22 cellular contexts compared by ENCODE assay signal in the genomic region with DNA sequence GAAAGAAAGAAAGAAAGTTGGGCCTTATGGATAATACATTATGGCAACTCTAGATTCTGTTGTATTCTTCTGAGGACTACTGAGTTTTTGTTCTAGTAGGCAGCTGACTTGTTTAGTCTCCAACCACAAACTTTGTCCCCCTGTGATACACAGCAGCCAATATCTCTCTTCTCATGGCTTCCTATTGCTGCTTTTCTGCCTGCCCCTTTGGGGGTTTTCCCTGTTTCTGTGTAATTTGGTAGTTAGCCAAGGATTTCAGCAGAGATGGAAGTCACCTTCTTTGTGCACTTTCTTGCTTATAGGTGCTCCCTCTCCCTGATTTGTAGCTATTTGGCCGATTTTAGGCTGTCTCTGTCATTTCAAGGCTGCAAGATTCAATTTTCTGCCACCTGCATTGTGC.
DNase-seq lines count a peak whose midpoint lies in the region; ATAC-seq and TF ChIP-seq lines count a peak whose summit lies in the region.
"Had no signal": no experiment of that assay in that cellular context is flagged by ENCODE, and none has a peak within 500 bp of the region (broad histone marks: within the 10 kb centered on the region; RNA-seq: fewer than 3 reads in every experiment).

No MANE protein-coding gene starts in this region.

- H3K9me3 Mint-ChIP-seq in CD8-positive, alpha-beta T cell: peaks cover 9% of the 10 kb centered on the region

- intact Hi-C loops in CD8-positive, alpha-beta T cell (cut with DNase I, micrococcal nuclease): no loop called here
- intact Hi-C loops in left colon (cut with DNase I, micrococcal nuclease): no loop called here
- intact Hi-C loops in prostate gland (cut with DNase I): no loop called here

- H3K9ac ChIP-seq in mesendoderm (ENCODE audit: low read length): no peak overlapping the region

- no peak overlapping the region for H2BK15ac ChIP-seq in mesendoderm (replicated peaks; ENCODE audit: low read depth)

- no peaks in the 10 kb centered on the region for H3K27me3 Mint-ChIP-seq in CD8-positive, alpha-beta T cell (ENCODE audit: low read depth)

- no peak for TF ChIP-seq POLR2A in prostate gland (IDR thresholded peaks at IDR 0.05)

- no peak overlapping the region for H3K4me3 ChIP-seq in CD8-positive, alpha-beta T cell (ENCODE audit: low read depth, low read length)
- H3K4me3 ChIP-seq in epithelial cell of esophagus (ENCODE audit: low read length): no peak overlapping the region
- no peak overlapping the region for H3K4me3 ChIP-seq in mesendoderm (ENCODE audit: low read length)
- H3K4me3 ChIP-seq in prostate gland: no peak overlapping the region
- H3K4me3 ChIP-seq: GM12878, HAP-1, SK-N-MC had no signal

- no CpG with 5 or more reads among the region's 1 CpG for WGBS in mesendoderm (ENCODE audit: extremely low coverage, insufficient coverage, low lambda C conversion rate)
- WGBS in prostate gland: 39% methylated on average over 1 of the region's 1 CpG

- no peak overlapping the region for H4K8ac ChIP-seq in mesendoderm (ENCODE audit: low read depth, low read length)

- no peak overlapping the region for H3K27ac ChIP-seq in CD8-positive, alpha-beta T cell (ENCODE audit: low read depth, low read length)
- H3K27ac ChIP-seq in mesendoderm (ENCODE audit: low read depth, low read length) (no peak overlapping the region), prostate gland (no peak overlapping the region)
- H3K27ac ChIP-seq: HL-60, RWPE1, SK-N-MC had no signal

- no peak overlapping the region for H4K5ac ChIP-seq in mesendoderm (ENCODE audit: low read length)

- H3K36me3 Mint-ChIP-seq in CD8-positive, alpha-beta T cell: no peaks in the 10 kb centered on the region

- peak; percentile 20 for ATAC-seq in CD8-positive, alpha-beta T cell
- no peak for ATAC-seq in left colon
- ATAC-seq: GM12878 had no signal

- no peaks in the 10 kb centered on the region for H3K36me3 ChIP-seq in CD8-positive, alpha-beta T cell (ENCODE audit: insufficient read depth, low read length)
- no peaks in the 10 kb centered on the region for H3K36me3 ChIP-seq in mesendoderm (ENCODE audit: control insufficient read depth, insufficient read depth, low read length)
- no peaks in the 10 kb centered on the region for H3K36me3 ChIP-seq in prostate gland
- H3K36me3 ChIP-seq: HAP-1 had no signal

- no peak overlapping the region for H3K4me2 ChIP-seq in mesendoderm (ENCODE audit: low read length)

- no peak overlapping the region for H2BK5ac ChIP-seq in mesendoderm (ENCODE audit: low read length)

- DNase-seq in CD8-positive, alpha-beta T cell: no peak
- DNase-seq in M059J (ENCODE audit: low read depth) (peak; percentile 8), epithelial cell of esophagus (ENCODE audit: low read depth) (peak; percentile 15), mesendoderm (no peak), left colon (no peak), prostate gland (ENCODE audit: low spot score) (no peak), NCI-H526 (lab: John Stamatoyannopoulos, UW) (no peak)
- DNase-seq: DMS79 treated with DMSO at 0.1 percent for 48 hours, KBM-7, NCI-H1092 treated with DMSO at 0.1 percent for 48 hours, NCI-H1436 treated with DMSO at 0.1 percent for 48 hours, NCI-H1930, NCI-H2227 treated with DMSO at 0.1 percent for 48 hours, NCI-H510A, NCI-H748 treated with DMSO at 0.1 percent for 48 hours, SHP77 treated with DMSO at 0.1 percent for 48 hours had no signal

- H3K79me1 ChIP-seq in mesendoderm (ENCODE audit: low read length): no peaks in the 10 kb centered on the region

- H3K79me2 ChIP-seq in mesendoderm (ENCODE audit: control insufficient read depth, insufficient read depth, low read length): no peaks in the 10 kb centered on the region

- peaks cover 22% of the 10 kb centered on the region for H3K4me1 Mint-ChIP-seq in CD8-positive, alpha-beta T cell (ENCODE audit: low read depth)

- H2BK120ac ChIP-seq in mesendoderm (ENCODE audit: low read depth, low read length): no peak overlapping the region

- no peaks in the 10 kb centered on the region for H3K27me3 ChIP-seq in CD8-positive, alpha-beta T cell (ENCODE audit: insufficient read depth, low read length)
- no peaks in the 10 kb centered on the region for H3K27me3 ChIP-seq in mesendoderm (ENCODE audit: insufficient read depth, low read length, poor library complexity)
- no peaks in the 10 kb centered on the region for H3K27me3 ChIP-seq in prostate gland (replicated peaks; ENCODE audit: insufficient read depth)

- H3K18ac ChIP-seq in mesendoderm (ENCODE audit: low read length): no peak overlapping the region

- H3K23ac ChIP-seq in mesendoderm (ENCODE audit: low read length): no peak overlapping the region

- CTCF ChIA-PET in CD8-positive, alpha-beta T cell (lab: Charles Lee): no interaction called here

- no peak overlapping the region for H3K27ac Mint-ChIP-seq in CD8-positive, alpha-beta T cell
- H3K27ac Mint-ChIP-seq: B cell had no signal

- no peak overlapping the region for H2AK5ac ChIP-seq in mesendoderm (ENCODE audit: low read length)

- no peak overlapping the region for H3K4ac ChIP-seq in mesendoderm (ENCODE audit: low read depth, low read length)

- peak overlapping the region; percentile 37 for H3K56ac ChIP-seq in mesendoderm (ENCODE audit: low read length)

- no peak overlapping the region for H3K4me3 Mint-ChIP-seq in CD8-positive, alpha-beta T cell
- H3K4me3 Mint-ChIP-seq: B cell had no signal

- no peak for TF ChIP-seq CTCF in CD8-positive, alpha-beta T cell (IDR thresholded peaks at IDR 0.05)
- TF ChIP-seq CTCF in epithelial cell of esophagus (IDR thresholded peaks at IDR 0.05; ENCODE audit: insufficient read depth, low read depth, low read length, missing control alignments) (no peak), prostate gland (IDR thresholded peaks at IDR 0.05) (no peak)

- POLR2A ChIA-PET in CD8-positive, alpha-beta T cell (lab: Charles Lee): no interaction called here

- no peaks in the 10 kb centered on the region for H3K9me3 ChIP-seq in CD8-positive, alpha-beta T cell (ENCODE audit: low read length)
- H3K9me3 ChIP-seq in prostate gland: no peaks in the 10 kb centered on the region
- H3K9me3 ChIP-seq: HAP-1 had no signal

- H3K4me1 ChIP-seq in CD8-positive, alpha-beta T cell (ENCODE audit: insufficient read depth, low read length): peaks cover 12% of the 10 kb centered on the region
- H3K4me1 ChIP-seq in mesendoderm (ENCODE audit: control insufficient read depth, low read depth, low read length) (peaks cover 2% of the 10 kb centered on the region), prostate gland (replicated peaks) (no peaks in the 10 kb centered on the region)
- H3K4me1 ChIP-seq: HAP-1 had no signal

Comparison
In these comparisons a context has a peak if more than half of its experiments do, and no peak if none do; other contexts are left out.
1. DNase-seq: peak in M059J (single experiment) and epithelial cell of esophagus (single experiment); none in CD8-positive, alpha-beta T cell (0 of 7), mesendoderm (single experiment), left colon (0 of 2), prostate gland (single experiment) and NCI-H526 (0 of 2).